In the genomic region with DNA sequence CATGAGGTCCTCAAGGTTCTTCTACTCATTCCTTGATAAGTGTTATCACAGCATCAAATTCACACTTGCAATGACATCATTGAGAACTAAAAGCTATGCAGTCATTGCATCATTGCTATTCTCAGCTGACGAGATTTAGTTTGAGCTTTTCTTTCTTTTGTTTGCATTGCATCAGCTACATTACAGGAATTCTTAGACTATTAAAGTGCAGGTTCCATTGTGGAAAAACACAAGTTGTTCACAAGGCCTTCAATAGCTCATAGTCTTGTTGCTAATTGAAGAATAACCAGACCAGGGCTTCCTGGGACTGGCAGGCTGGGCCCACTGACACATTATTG, we compare ENCODE assay signal across 27 cellular contexts.
DNase-seq lines count a peak whose midpoint lies in the region; TF ChIP-seq lines count a peak whose summit lies in the region.
"Had no signal": no experiment of that assay in that cellular context is flagged by ENCODE, and none has a peak within 500 bp of the region (broad histone marks: within the 10 kb centered on the region; RNA-seq: fewer than 3 reads in every experiment).

No MANE protein-coding gene starts in this region.

- no peak overlapping the region for H3K4me3 ChIP-seq in choroid plexus epithelial cell (ENCODE audit: low read depth, low read length)
- H3K4me3 ChIP-seq: BLaER1 treated with 17β-estradiol and CSF1 and Interleukin-3, amounts not matched to agents 10 nM and 100 nM; esophagus muscularis mucosa; GM12878; Peyer's patch; prostate gland; SK-N-MC had no signal

- no peak overlapping the region for H3K27ac Mint-ChIP-seq in HFFc6
- H3K27ac Mint-ChIP-seq: activated naive CD4-positive, alpha-beta T cell treated with anti-CD3 and anti-CD28 coated beads, Interleukin-2, amount 50 U/mL, for 24 hours; activated T-helper 1 cell treated with anti-CD3 and anti-CD28 coated beads, Interleukin-12 subunit alpha, Interleukin-12 subunit beta, Interleukin-2, Interleukin-4 antibody, amounts not matched to agents 30 ng/mL and 10 ng/mL and 1 ng/mL, durations not matched to agents 14 hours and 24 hours and 36 hours; effector memory CD8-positive, alpha-beta T cell; naive B cell had no signal

- TF ChIP-seq CTCF in HFFc6 (IDR thresholded peaks at IDR 0.05) (no peak), choroid plexus epithelial cell (conservative IDR thresholded peaks at IDR 0.05; ENCODE audit: low read depth, low read length) (no peak)

- peaks cover 8% of the 10 kb centered on the region for H3K4me1 Mint-ChIP-seq in HFFc6 (ENCODE audit: low read depth)
- H3K4me1 Mint-ChIP-seq: activated naive CD4-positive, alpha-beta T cell treated with anti-CD3 and anti-CD28 coated beads, Interleukin-2, amount 50 U/mL, for 24 hours; naive B cell had no signal

- no peaks in the 10 kb centered on the region for H3K36me3 Mint-ChIP-seq in HFFc6 (ENCODE audit: low read depth)
- H3K36me3 Mint-ChIP-seq: activated naive CD4-positive, alpha-beta T cell treated with anti-CD3 and anti-CD28 coated beads, Interleukin-2, amount 50 U/mL, for 24 hours had no signal

- H3K4me3 Mint-ChIP-seq in HFFc6, result no peak overlapping the region
- H3K4me3 Mint-ChIP-seq: activated naive CD4-positive, alpha-beta T cell treated with anti-CD3 and anti-CD28 coated beads, Interleukin-2, amount 50 U/mL, for 24 hours; activated T-helper 1 cell treated with anti-CD3 and anti-CD28 coated beads, Interleukin-12 subunit alpha, Interleukin-12 subunit beta, Interleukin-2, Interleukin-4 antibody, amounts not matched to agents 30 ng/mL and 10 ng/mL and 1 ng/mL, durations not matched to agents 14 hours and 24 hours and 36 hours; effector memory CD8-positive, alpha-beta T cell; naive B cell had no signal

- H3K9me3 Mint-ChIP-seq in HFFc6, result peaks cover 7% of the 10 kb centered on the region; the same call in 1 of the 2 replicates
- H3K9me3 Mint-ChIP-seq: activated naive CD4-positive, alpha-beta T cell treated with anti-CD3 and anti-CD28 coated beads, Interleukin-2, amount 50 U/mL, for 24 hours; effector memory CD8-positive, alpha-beta T cell had no signal

- peaks cover 5% of the 10 kb centered on the region for H3K27me3 Mint-ChIP-seq in HFFc6 (ENCODE audit: insufficient read depth)

- DNase-seq in A172 (ENCODE audit: low spot score), result peak; percentile 33
- DNase-seq in HFFc6, result peak; percentile 24
- DNase-seq in choroid plexus epithelial cell (ENCODE audit: low read depth), result peak; percentile 53
- peak; percentile 8 for DNase-seq in iris pigment epithelial cell (ENCODE audit: low read depth)
- no peak for DNase-seq in NOMO-1 treated with DMSO at 0.1 percent for 48 hours (lab: John Stamatoyannopoulos, UW; ENCODE audit: unreplicated experiment)
- no peak for DNase-seq in NCI-H69 (lab: John Stamatoyannopoulos, UW)
- no peak for DNase-seq in activated CD4-positive, alpha-beta T cell treated with anti-CD3 and anti-CD28 coated beads for 48 hours
- no peak for DNase-seq in T-helper 9 cell
- DNase-seq: Caco-2; DMS79 treated with DMSO at 0.1 percent for 48 hours; effector memory CD8-positive, alpha-beta T cell; head of caudate nucleus; naive B cell; NCI-H1436; NCI-H510A; Peyer's patch; small intestine; stimulated activated CD4-positive, alpha-beta T cell treated with anti-CD3 and anti-CD28 coated beads, Interleukin-1b, Interleukin-23, amount 100 ng/mL, for 48 hours; substantia nigra; WERI-Rb-1 had no signal

Comparison
In these comparisons a context has a peak if more than half of its experiments do, and no peak if none do; other contexts are left out.
1. DNase-seq: peak in A172 (single experiment), HFFc6 (single experiment), choroid plexus epithelial cell (single experiment) and iris pigment epithelial cell (single experiment); none in NOMO-1 treated with DMSO at 0.1 percent for 48 hours (single experiment), NCI-H69 (single experiment), activated CD4-positive, alpha-beta T cell treated with anti-CD3 and anti-CD28 coated beads for 48 hours (single experiment) and T-helper 9 cell (single experiment).